In genomic region chr10:114024876-114025609, GRCh38 we compare ENCODE assay signal across 8 cellular contexts. TPM values are rescaled to one million over a fixed set of nuclear protein-coding genes. Genes with fewer than 3 reads are reported as not detected.
A peak's percentile ranks its signal among the peaks of the same experiment; 100 is the strongest.
DNase-seq lines count a peak whose midpoint lies in the region; ATAC-seq and TF ChIP-seq lines count a peak whose summit lies in the region.

No MANE protein-coding gene starts in this region.

- no peak for TF ChIP-seq CTCF in spleen (IDR thresholded peaks at IDR 0.05 in 8 of 11, conservative IDR thresholded peaks at IDR 0.05 in 3 of 11)

- H3K4me3 ChIP-seq in spleen = peak overlapping the region in 1 of 8 donors; percentile 38

- peak overlapping the region; percentile 1 for H3K27ac Mint-ChIP-seq in activated naive CD8-positive, alpha-beta T cell

- H3K4me3 Mint-ChIP-seq in activated naive CD8-positive, alpha-beta T cell = no peak overlapping the region

- H3K9me3 ChIP-seq in spleen = no peaks in the 10 kb centered on the region

- peaks cover 0 to 2% (median 0%) of the 10 kb centered on the region in 7 donors for H3K27me3 ChIP-seq in spleen (replicated peaks in 1 of 7)

- H3K4me1 ChIP-seq in spleen = peaks cover 15 to 44% (median 27%) of the 10 kb centered on the region in 6 donors

- ATAC-seq in GM18499 (IDR thresholded peaks at IDR 0.05; ENCODE audit: insufficient read depth, unreplicated experiment) (peak; percentile 49), GM21526 (IDR thresholded peaks at IDR 0.05; ENCODE audit: low FRiP score, unreplicated experiment) (peak; percentile 80)

- peaks cover 23% of the 10 kb centered on the region for H3K27me3 Mint-ChIP-seq in activated naive CD8-positive, alpha-beta T cell

- TF ChIP-seq POLR2A in spleen (IDR thresholded peaks at IDR 0.05) = no peak

- peaks cover 26% of the 10 kb centered on the region for H3K4me1 Mint-ChIP-seq in activated naive CD8-positive, alpha-beta T cell (ENCODE audit: low read depth)

- no peaks in the 10 kb centered on the region for H3K36me3 ChIP-seq in spleen

- no peaks in the 10 kb centered on the region for H3K9me3 Mint-ChIP-seq in activated naive CD8-positive, alpha-beta T cell (ENCODE audit: low read depth)

- H3K36me3 Mint-ChIP-seq in activated naive CD8-positive, alpha-beta T cell = peaks cover 3% of the 10 kb centered on the region

- intact Hi-C loops in spleen (cut with DNase I; ENCODE audit: low total_unique reads) = no loop called here

- peak overlapping the region in 5 of 8 donors; percentile 21 to 71 (median 63) for H3K27ac ChIP-seq in spleen

- peak; percentile 11 for DNase-seq in HPDE6-E6E7 (ENCODE audit: extremely low spot score)
- DNase-seq in spleen = peak; percentile 82
- DNase-seq in inferior parietal cortex (ENCODE audit: extremely low spot score) = no peak
- no peak for DNase-seq in activated gamma-delta T cell treated with Interleukin-2 at 50 U/mL for 16 hours
- DNase-seq in stimulated activated CD8-positive, alpha-beta memory T cell treated with anti-CD3 and anti-CD28 coated beads, Interleukin-4, amount 100 ng/mL, for 48 hours = no peak

- WGBS in spleen, 5 donors = 20 to 44% (median 39%) methylated on average over 12 of the region's 12 CpGs

RNA-seq across cellular contexts. Expression of gene ADRB1, which starts 18.6 kb away (rescaled TPM):
- total RNA-seq in spleen = 1 to 10 TPM; 1.5 to 4.8 (median 3.0) TPM
- polyA plus RNA-seq in spleen = under 1 TPM; 0.47 to 0.83 (median 0.50) TPM

Comparison
In these comparisons a context has a peak if more than half of its experiments do, and no peak if none do; other contexts are left out.
1. DNase-seq: peak in HPDE6-E6E7 (single experiment) and spleen (single experiment); none in inferior parietal cortex (single experiment), activated gamma-delta T cell treated with Interleukin-2 at 50 U/mL for 16 hours (single experiment) and stimulated activated CD8-positive, alpha-beta memory T cell treated with anti-CD3 and anti-CD28 coated beads, Interleukin-4, amount 100 ng/mL, for 48 hours (single experiment).